Comparison of ENCODE assay signal across 31 cellular contexts in genomic region chr22:47610766-47611165, GRCh38.
"Had no signal": no experiment of that assay in that cellular context is flagged by ENCODE, and none has a peak within 500 bp of the region (broad histone marks: within the 10 kb centered on the region; RNA-seq: fewer than 3 reads in every experiment).

No MANE protein-coding gene starts in this region.

- H3K9me3 ChIP-seq: adrenal gland, body of pancreas, colonic mucosa, esophagus squamous epithelium, right lobe of liver, suprapubic skin, upper lobe of right lung had no signal

- H3K27ac Mint-ChIP-seq: activated naive CD8-positive, alpha-beta T cell treated with anti-CD3 and anti-CD28 coated beads for 36 hours; activated T-cell treated with anti-CD3 and anti-CD28 coated beads, Interleukin-2, amount 50 U/mL, for 24 hours; natural killer cell; neural progenitor cell; progenitor cell of endocrine pancreas; stimulated activated memory B cell treated with anti-CD40 and anti-IgM and Interleukin-4, amounts not matched to agents 10 μg/mL and 1 μg/mL and 100 μg/mL, for 72 hours; T-helper 2 cell treated with Interferon-gamma antibody and Interleukin-4, amounts not matched to agents 5 μg/mL and 100 μg/mL, for 36 hours had no signal

- H3K9me3 Mint-ChIP-seq: activated T-cell treated with anti-CD3 and anti-CD28 coated beads, Interleukin-2, amount 50 U/mL, for 24 hours; natural killer cell; T-helper 2 cell treated with Interferon-gamma antibody and Interleukin-4, amounts not matched to agents 5 μg/mL and 100 μg/mL, for 36 hours had no signal

- H3K27me3 Mint-ChIP-seq: activated naive CD8-positive, alpha-beta T cell treated with anti-CD3 and anti-CD28 coated beads for 36 hours; activated T-cell treated with anti-CD3 and anti-CD28 coated beads, Interleukin-2, amount 50 U/mL, for 24 hours; progenitor cell of endocrine pancreas; stimulated activated memory B cell treated with anti-CD40 and anti-IgM and Interleukin-4, amounts not matched to agents 10 μg/mL and 1 μg/mL and 100 μg/mL, for 72 hours had no signal

- H3K27me3 ChIP-seq: adrenal gland, body of pancreas, colonic mucosa, neural progenitor cell, right lobe of liver had no signal

- H3K4me2 ChIP-seq: neural progenitor cell had no signal

- H3K36me3 Mint-ChIP-seq: activated naive CD8-positive, alpha-beta T cell treated with anti-CD3 and anti-CD28 coated beads for 36 hours; natural killer cell; neural progenitor cell; stimulated activated memory B cell treated with anti-CD40 and anti-IgM and Interleukin-4, amounts not matched to agents 10 μg/mL and 1 μg/mL and 100 μg/mL, for 72 hours had no signal

- H3K4me1 ChIP-seq: adrenal gland, body of pancreas, colonic mucosa, esophagus squamous epithelium, heart right ventricle, left ventricle myocardium inferior, neural progenitor cell, right lobe of liver, suprapubic skin, tibial artery, upper lobe of right lung had no signal

- H3K36me3 ChIP-seq: adrenal gland, colonic mucosa, esophagus squamous epithelium, heart right ventricle, left ventricle myocardium inferior, neural progenitor cell, right lobe of liver, suprapubic skin, tibial artery, upper lobe of right lung had no signal

- H3K27ac ChIP-seq: adrenal gland, body of pancreas, colonic mucosa, epithelial cell of prostate, esophagus squamous epithelium, heart right ventricle, left ventricle myocardium inferior, neural progenitor cell, right lobe of liver, suprapubic skin, tibial artery, upper lobe of right lung had no signal

- H2AFZ ChIP-seq: neural progenitor cell had no signal

- H3K4me3 Mint-ChIP-seq: activated naive CD8-positive, alpha-beta T cell treated with anti-CD3 and anti-CD28 coated beads for 36 hours; activated T-cell treated with anti-CD3 and anti-CD28 coated beads, Interleukin-2, amount 50 U/mL, for 24 hours; natural killer cell; neural progenitor cell; stimulated activated memory B cell treated with anti-CD40 and anti-IgM and Interleukin-4, amounts not matched to agents 10 μg/mL and 1 μg/mL and 100 μg/mL, for 72 hours; T-helper 2 cell treated with Interferon-gamma antibody and Interleukin-4, amounts not matched to agents 5 μg/mL and 100 μg/mL, for 36 hours had no signal

- DNase-seq: activated CD4-positive, alpha-beta T cell treated with anti-CD3 and anti-CD28 coated beads for 48 hours; activated CD4-positive, alpha-beta T cell treated with anti-CD3 and anti-CD28 coated beads, Interleukin-2, amount 50 U/mL, for 48 hours; activated CD4-positive, CD25-positive, alpha-beta regulatory T cell; activated CD8-positive, alpha-beta memory T cell treated with anti-CD3 and anti-CD28 coated beads, Interleukin-2, amount 50 U/mL, for 48 hours; activated gamma-delta T cell treated with Interleukin-2 at 50 U/mL for 16 hours; activated naive CD8-positive, alpha-beta T cell treated with anti-CD3 and anti-CD28 coated beads for 36 hours; activated T-cell treated with anti-CD3 and anti-CD28 coated beads, Interleukin-2, amount 50 U/mL, for 24 hours; adrenal gland; body of pancreas; colonic mucosa; effector CD8-positive, alpha-beta T cell; esophagus squamous epithelium; foreskin melanocyte; heart right ventricle; left ventricle myocardium inferior; mesendoderm; natural killer cell; right lobe of liver; stimulated activated CD4-positive, alpha-beta T cell treated with anti-CD3 and anti-CD28 coated beads, Interleukin-1b, Interleukin-23, amount 100 ng/mL, for 48 hours; stimulated activated CD4-positive, alpha-beta T cell treated with anti-CD3 and anti-CD28 coated beads, Interleukin-4, amount 100 ng/mL, for 4 hours; stimulated activated CD8-positive, alpha-beta memory T cell treated with anti-CD3 and anti-CD28 coated beads, Interleukin-4, amount 100 ng/mL, for 48 hours; T-helper 1 cell; tibial artery had no signal

- H3K4me3 ChIP-seq: adrenal gland, body of pancreas, colonic mucosa, esophagus squamous epithelium, heart right ventricle, left ventricle myocardium inferior, lung, neural progenitor cell, right lobe of liver, suprapubic skin, tibial artery, upper lobe of right lung had no signal

- ATAC-seq: body of pancreas; heart right ventricle; natural killer cell; stimulated activated memory B cell treated with anti-CD40 and anti-IgM and Interleukin-4, amounts not matched to agents 10 μg/mL and 1 μg/mL and 100 μg/mL, for 72 hours; upper lobe of right lung had no signal

- H3K4me1 Mint-ChIP-seq: activated naive CD8-positive, alpha-beta T cell treated with anti-CD3 and anti-CD28 coated beads for 36 hours; natural killer cell; stimulated activated memory B cell treated with anti-CD40 and anti-IgM and Interleukin-4, amounts not matched to agents 10 μg/mL and 1 μg/mL and 100 μg/mL, for 72 hours had no signal
